Comparison of ENCODE assay signal across 16 cellular contexts in the genomic region with DNA sequence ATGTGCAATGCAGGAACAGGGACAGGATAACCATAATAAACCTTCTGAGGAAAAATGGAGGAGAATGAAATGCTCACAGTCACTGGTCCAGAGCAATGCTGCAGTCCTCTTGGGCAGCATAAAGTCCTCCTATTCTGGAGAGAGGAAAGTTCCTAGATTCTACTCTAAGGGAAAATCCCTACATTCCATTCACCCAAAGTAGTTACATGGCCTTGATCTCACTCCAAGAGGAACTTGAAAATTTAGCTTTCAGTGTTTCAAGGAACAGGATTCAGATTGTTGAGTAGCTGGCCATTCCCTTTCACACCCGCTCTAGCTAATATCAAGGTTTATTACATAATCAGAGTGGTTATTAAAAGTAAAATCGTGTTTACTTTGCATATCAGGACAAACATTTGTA.
"Had no signal": no experiment of that assay in that cellular context is flagged by ENCODE, and none has a peak within 500 bp of the region (broad histone marks: within the 10 kb centered on the region; RNA-seq: fewer than 3 reads in every experiment).

No MANE protein-coding gene starts in this region.

- DNase-seq: activated CD4-positive, alpha-beta T cell treated with anti-CD3 and anti-CD28 coated beads, Interleukin-2, amount 10 ng/mL, durations not matched to agents 24 days and 14 days; activated CD4-positive, CD25-positive, alpha-beta regulatory T cell; activated CD8-positive, alpha-beta T cell treated with anti-CD3 and anti-CD28 coated beads, Interleukin-2, amount 10 ng/mL, durations not matched to agents 7 days and 5 days; activated naive CD4-positive, alpha-beta T cell treated with anti-CD3 and anti-CD28 coated beads for 36 hours; activated T-cell treated with anti-CD3 and anti-CD28 coated beads, Interleukin-2, amount 50 U/mL, for 24 hours; anterior cingulate cortex; effector CD8-positive, alpha-beta T cell; hippocampal formation; left colon; right cardiac atrium; stimulated activated CD4-positive, alpha-beta T cell treated with anti-CD3 and anti-CD28 coated beads, Interleukin-2, amount 100 ng/mL, for 24 hours; stimulated activated naive CD8-positive, alpha-beta T cell treated with anti-CD3 and anti-CD28 coated beads, Interleukin-15, Interleukin-2, amounts not matched to agents 100 U/mL and 50 U/mL, for 24 hours; substantia nigra; T-cell; T-helper 9 cell; tibial artery had no signal
